18 cellular contexts compared by ENCODE assay signal in genomic region chr3:61141697-61142096, GRCh38.
"Had no signal": no experiment of that assay in that cellular context is flagged by ENCODE, and none has a peak within 500 bp of the region (broad histone marks: within the 10 kb centered on the region; RNA-seq: fewer than 3 reads in every experiment).

No MANE protein-coding gene starts in this region.

- H3K27me3 Mint-ChIP-seq: activated CD8-positive, alpha-beta memory T cell treated with anti-CD3 and anti-CD28 coated beads, Interleukin-2, amount 10 ng/mL, durations not matched to agents 7 days and 5 days; dendritic cell treated with granulocyte-macrophage colony-stimulating factor and Interleukin-4, amounts not matched to agents 40 ng/mL and 50 ng/mL, for 4 days had no signal

- H3K36me3 ChIP-seq: brain microvascular endothelial cell, left ventricle myocardium inferior, pancreas, suprapubic skin, upper lobe of right lung had no signal

- H3K27ac ChIP-seq: brain microvascular endothelial cell, left ventricle myocardium inferior, pancreas, suprapubic skin, upper lobe of right lung had no signal

- ATAC-seq: activated CD8-positive, alpha-beta memory T cell treated with anti-CD3 and anti-CD28 coated beads, Interleukin-2, amount 10 ng/mL, durations not matched to agents 7 days and 5 days; activated naive CD4-positive, alpha-beta T cell treated with anti-CD3 and anti-CD28 coated beads, Interleukin-2, amount 50 U/mL, for 72 hours; activated T-cell treated with anti-CD3 and anti-CD28 coated beads, Interleukin-2, amount 50 U/mL, for 4 hours; pancreas; stimulated activated naive CD8-positive, alpha-beta T cell treated with anti-CD3 and anti-CD28 coated beads, Interleukin-15, Interleukin-2, amounts not matched to agents 100 U/mL and 50 U/mL, for 24 hours; upper lobe of right lung had no signal

- H3K27me3 ChIP-seq: brain microvascular endothelial cell, pancreas, suprapubic skin, upper lobe of right lung had no signal

- H3K4me1 ChIP-seq: left ventricle myocardium inferior, pancreas, suprapubic skin, upper lobe of right lung had no signal

- H3K27ac Mint-ChIP-seq: activated CD8-positive, alpha-beta memory T cell treated with anti-CD3 and anti-CD28 coated beads, Interleukin-2, amount 10 ng/mL, durations not matched to agents 7 days and 5 days; activated naive CD4-positive, alpha-beta T cell treated with anti-CD3 and anti-CD28 coated beads, Interleukin-2, amount 50 U/mL, for 72 hours; dendritic cell treated with granulocyte-macrophage colony-stimulating factor and Interleukin-4, amounts not matched to agents 40 ng/mL and 50 ng/mL, for 4 days; nephron; T-helper 1 cell treated with Interleukin-12 subunit alpha and Interleukin-12 subunit beta and Interleukin-4 antibody, amounts not matched to agents 30 μg/mL and 1 μg/mL, for 36 hours had no signal

- H3K4me3 ChIP-seq: left ventricle myocardium inferior, pancreas, suprapubic skin, upper lobe of right lung had no signal

- H3K4me1 Mint-ChIP-seq: activated CD8-positive, alpha-beta memory T cell treated with anti-CD3 and anti-CD28 coated beads, Interleukin-2, amount 10 ng/mL, durations not matched to agents 7 days and 5 days; nephron had no signal

- DNase-seq: activated CD4-positive, alpha-beta T cell treated with anti-CD3 and anti-CD28 coated beads, Interleukin-2, amount 50 U/mL, for 4 hours; activated CD8-positive, alpha-beta memory T cell treated with anti-CD3 and anti-CD28 coated beads, Interleukin-2, amount 10 ng/mL, durations not matched to agents 7 days and 5 days; activated effector memory CD4-positive, alpha-beta T cell treated with anti-CD3 and anti-CD28 coated beads, Interleukin-2, amount 50 U/mL, for 16 hours; activated T-cell treated with anti-CD3 and anti-CD28 coated beads, Interleukin-2, amount 50 U/mL, for 4 hours; amniotic stem cell; brain microvascular endothelial cell; left ventricle myocardium inferior; mesenchymal stem cell; pancreas; stimulated activated CD4-positive, alpha-beta T cell treated with anti-CD3 and anti-CD28 coated beads, Interleukin-4, amount 100 ng/mL, for 1 hour; stimulated activated CD8-positive, alpha-beta memory T cell treated with anti-CD3 and anti-CD28 coated beads, Interleukin-4, amount 100 ng/mL, for 48 hours; stimulated activated naive CD8-positive, alpha-beta T cell treated with anti-CD3 and anti-CD28 coated beads, Interleukin-15, Interleukin-2, amounts not matched to agents 100 U/mL and 50 U/mL, for 24 hours; upper lobe of right lung had no signal

- H3K9me3 ChIP-seq: left ventricle myocardium inferior, pancreas, suprapubic skin, upper lobe of right lung had no signal

- H3K9me3 Mint-ChIP-seq: activated naive CD4-positive, alpha-beta T cell treated with anti-CD3 and anti-CD28 coated beads, Interleukin-2, amount 50 U/mL, for 72 hours; dendritic cell treated with granulocyte-macrophage colony-stimulating factor and Interleukin-4, amounts not matched to agents 40 ng/mL and 50 ng/mL, for 4 days; T-helper 1 cell treated with Interleukin-12 subunit alpha and Interleukin-12 subunit beta and Interleukin-4 antibody, amounts not matched to agents 30 μg/mL and 1 μg/mL, for 36 hours had no signal

- H3K4me3 Mint-ChIP-seq: activated CD8-positive, alpha-beta memory T cell treated with anti-CD3 and anti-CD28 coated beads, Interleukin-2, amount 10 ng/mL, durations not matched to agents 7 days and 5 days; activated T-cell treated with anti-CD3 and anti-CD28 coated beads, Interleukin-2, amount 50 U/mL, for 4 hours; dendritic cell treated with granulocyte-macrophage colony-stimulating factor and Interleukin-4, amounts not matched to agents 40 ng/mL and 50 ng/mL, for 4 days; nephron; T-helper 1 cell treated with Interleukin-12 subunit alpha and Interleukin-12 subunit beta and Interleukin-4 antibody, amounts not matched to agents 30 μg/mL and 1 μg/mL, for 36 hours had no signal

- H3K36me3 Mint-ChIP-seq: activated CD8-positive, alpha-beta memory T cell treated with anti-CD3 and anti-CD28 coated beads, Interleukin-2, amount 10 ng/mL, durations not matched to agents 7 days and 5 days; activated naive CD4-positive, alpha-beta T cell treated with anti-CD3 and anti-CD28 coated beads, Interleukin-2, amount 50 U/mL, for 72 hours had no signal
